In genomic region chr10:122543676-122544075, GRCh38 we compare ENCODE assay signal across 19 cellular contexts. TPM values are rescaled to one million over a fixed set of nuclear protein-coding genes. Genes with fewer than 3 reads are reported as not detected.
DNase-seq lines count a peak whose midpoint lies in the region; ATAC-seq and TF ChIP-seq lines count a peak whose summit lies in the region.
"Had no signal": no experiment of that assay in that cellular context is flagged by ENCODE, and none has a peak within 500 bp of the region (broad histone marks: within the 10 kb centered on the region; RNA-seq: fewer than 3 reads in every experiment).

No MANE protein-coding gene starts in this region.

- H3K4me1 ChIP-seq in mucosa of descending colon (ENCODE audit: low read depth) = peaks cover 41% of the 10 kb centered on the region

- no peaks in the 10 kb centered on the region for H3K36me3 ChIP-seq in mucosa of descending colon (ENCODE audit: low read depth)
- H3K36me3 ChIP-seq: Peyer's patch had no signal

- H3K4me3 Mint-ChIP-seq in natural killer cell treated with Interleukin-12 subunit alpha and Interleukin-12 subunit beta and Interleukin-15 and Interleukin-18, amount 100 ng/mL, for 72 hours = peak overlapping the region; percentile 3
- H3K4me3 Mint-ChIP-seq in natural killer cell = no peak overlapping the region
- no peak overlapping the region for H3K4me3 Mint-ChIP-seq in T-helper 17 cell
- H3K4me3 Mint-ChIP-seq: HFFc6 had no signal

- H3K9me3 ChIP-seq in T-helper 17 cell (ENCODE audit: control insufficient read depth, low read length, poor library complexity, severe bottlenecking) (no peaks in the 10 kb centered on the region), mucosa of descending colon (no peaks in the 10 kb centered on the region)
- H3K9me3 ChIP-seq: A549, Peyer's patch had no signal

- no peak for DNase-seq in natural killer cell treated with Interleukin-12 subunit alpha and Interleukin-12 subunit beta and Interleukin-15 and Interleukin-18, amount 100 ng/mL, for 72 hours (ENCODE audit: low spot score)
- no peak for DNase-seq in natural killer cell
- no peak for DNase-seq in T-helper 17 cell
- DNase-seq in mucosa of descending colon = peak; percentile 59 to 69 (median 60)
- no peak for DNase-seq in DMS 273 treated with DMSO at 0.1 percent for 48 hours (lab: John Stamatoyannopoulos, UW)
- DNase-seq in foreskin melanocyte = no peak
- DNase-seq: COR-L47, EL, HFFc6, MM.1S, NCI-H1105, NCI-H2107, NCI-H226, Peyer's patch, SHP77 had no signal

- no peak for TF ChIP-seq CTCF in natural killer cell (IDR thresholded peaks at IDR 0.05)
- TF ChIP-seq CTCF in mucosa of descending colon (IDR thresholded peaks at IDR 0.05) = no peak

- H3K27ac Mint-ChIP-seq in natural killer cell treated with Interleukin-12 subunit alpha and Interleukin-12 subunit beta and Interleukin-15 and Interleukin-18, amount 100 ng/mL, for 72 hours = peak overlapping the region in 1 of 2 donors; percentile 78
- H3K27ac Mint-ChIP-seq in natural killer cell (no peak overlapping the region), T-helper 17 cell (peak overlapping the region; percentile 61)
- H3K27ac Mint-ChIP-seq: HFFc6 had no signal

- H3K36me3 Mint-ChIP-seq in natural killer cell treated with Interleukin-12 subunit alpha and Interleukin-12 subunit beta and Interleukin-15 and Interleukin-18, amount 100 ng/mL, for 72 hours = no peaks in the 10 kb centered on the region
- H3K36me3 Mint-ChIP-seq in natural killer cell (no peaks in the 10 kb centered on the region), T-helper 17 cell (ENCODE audit: low read depth) (no peaks in the 10 kb centered on the region)

- H3K4me1 Mint-ChIP-seq in natural killer cell treated with Interleukin-12 subunit alpha and Interleukin-12 subunit beta and Interleukin-15 and Interleukin-18, amount 100 ng/mL, for 72 hours (ENCODE audit: low read depth in 2 of 2) = peaks cover 0 to 21% of the 10 kb centered on the region in 2 donors
- H3K4me1 Mint-ChIP-seq in natural killer cell (peaks cover 14 to 19% of the 10 kb centered on the region in 2 donors), T-helper 17 cell (peaks cover 40% of the 10 kb centered on the region)

- intact Hi-C loops in natural killer cell (cut with micrococcal nuclease) (no loop called here), mucosa of descending colon (cut with DNase I, micrococcal nuclease) (no loop called here)

- H3K9me3 Mint-ChIP-seq in natural killer cell treated with Interleukin-12 subunit alpha and Interleukin-12 subunit beta and Interleukin-15 and Interleukin-18, amount 100 ng/mL, for 72 hours = no peaks in the 10 kb centered on the region
- H3K9me3 Mint-ChIP-seq in natural killer cell = no peaks in the 10 kb centered on the region
- H3K9me3 Mint-ChIP-seq: HFFc6 had no signal

- no peak for ATAC-seq in natural killer cell treated with Interleukin-12 subunit alpha and Interleukin-12 subunit beta and Interleukin-15 and Interleukin-18, amount 100 ng/mL, for 72 hours
- ATAC-seq in natural killer cell (no peak), T-helper 17 cell (no peak), mucosa of descending colon (peak; percentile 84), GM21526 (IDR thresholded peaks at IDR 0.05; ENCODE audit: low FRiP score, unreplicated experiment) (no peak)
- ATAC-seq: A549, HepG2 had no signal

- peaks cover 6 to 14% of the 10 kb centered on the region in 2 donors for H3K27me3 Mint-ChIP-seq in natural killer cell treated with Interleukin-12 subunit alpha and Interleukin-12 subunit beta and Interleukin-15 and Interleukin-18, amount 100 ng/mL, for 72 hours
- peaks cover 25 to 32% of the 10 kb centered on the region in 2 donors for H3K27me3 Mint-ChIP-seq in natural killer cell (ENCODE audit: low read depth in 2 of 2)
- H3K27me3 Mint-ChIP-seq in T-helper 17 cell = no peaks in the 10 kb centered on the region

- no peak overlapping the region for H3K4me3 ChIP-seq in mucosa of descending colon
- H3K4me3 ChIP-seq: A549, Peyer's patch had no signal

RNA-seq across cellular contexts. Expression of gene DMBT1, which starts 16.9 kb away (rescaled TPM):
- not detected for total RNA-seq in natural killer cell treated with Interleukin-12 subunit alpha and Interleukin-12 subunit beta and Interleukin-15 and Interleukin-18, amount 100 ng/mL, for 72 hours
- total RNA-seq in natural killer cell = not detected
- total RNA-seq in T-helper 17 cell = not detected
- total RNA-seq in mucosa of descending colon = 1,000 to 10,000 TPM in 1 of 3 donors, 100 to 1,000 TPM in 1, 10 to 100 TPM in 1; 37.2 to 2,543 (median 408) TPM
- total RNA-seq: H4, HepG2 had no signal

Comparison
In these comparisons a context has a peak if more than half of its experiments do, and no peak if none do; other contexts are left out.
1. DNase-seq: peak in mucosa of descending colon (3 of 3); none in natural killer cell treated with Interleukin-12 subunit alpha and Interleukin-12 subunit beta and Interleukin-15 and Interleukin-18, amount 100 ng/mL, for 72 hours (single experiment), natural killer cell (single experiment), T-helper 17 cell (0 of 3), DMS 273 treated with DMSO at 0.1 percent for 48 hours (single experiment) and foreskin melanocyte (single experiment).
2. RNA of gene DMBT1, which starts 16.9 kb away (total RNA-seq): 37.2 to 2,543 TPM in mucosa of descending colon; not detected in natural killer cell treated with Interleukin-12 subunit alpha and Interleukin-12 subunit beta and Interleukin-15 and Interleukin-18, amount 100 ng/mL, for 72 hours, not detected in natural killer cell and not detected in T-helper 17 cell; every median in the first group is over 10 times any median in the second.